Comparison of ENCODE assay signal across 8 cellular contexts in genomic region chr2:8583400-8584173, GRCh38.
DNase-seq lines count a peak whose midpoint lies in the region; ATAC-seq and TF ChIP-seq lines count a peak whose summit lies in the region.

No MANE protein-coding gene starts in this region.

- H3K36me3 ChIP-seq in RWPE2 (ENCODE audit: low read depth) (no peaks in the 10 kb centered on the region), heart right ventricle (no peaks in the 10 kb centered on the region), psoas muscle (ENCODE audit: insufficient read depth in 1 of 2, low read depth in 1 of 2) (no peaks in the 10 kb centered on the region)

- peak overlapping the region; percentile 73 for H3K27ac Mint-ChIP-seq in type B pancreatic cell

- H3K4me1 ChIP-seq in RWPE2 (ENCODE audit: insufficient read depth, poor library complexity, severe bottlenecking) (no peaks in the 10 kb centered on the region), heart right ventricle (peaks cover 2 to 36% (median 21%) of the 10 kb centered on the region in 9 donors), psoas muscle (no peaks in the 10 kb centered on the region)

- no peaks in the 10 kb centered on the region for H3K9me3 Mint-ChIP-seq in type B pancreatic cell

- H3K27me3 ChIP-seq in RWPE2 (ENCODE audit: insufficient read depth, poor library complexity, severe bottlenecking) (no peaks in the 10 kb centered on the region), heart right ventricle (no peaks in the 10 kb centered on the region), psoas muscle (ENCODE audit: insufficient read depth in 3 of 3, low read length in 2 of 3) (no peaks in the 10 kb centered on the region)

- in situ Hi-C loops in ACHN (cut with HindIII; ENCODE audit: low pct_ligation_motif_present, low pct_unique_long_range_greater_than_20kb, low sequenced_read_pairs) = no loop called here

- no peaks in the 10 kb centered on the region for H3K27me3 Mint-ChIP-seq in type B pancreatic cell

- H3K4me3 ChIP-seq in RWPE2 (ENCODE audit: severe bottlenecking) (no peak overlapping the region), heart right ventricle (peak overlapping the region in 6 of 10 donors; percentile 5 to 27 (median 18)), psoas muscle (peak overlapping the region; percentile 13)

- H3K4me1 Mint-ChIP-seq in type B pancreatic cell (ENCODE audit: unreplicated experiment) = peaks cover 33% of the 10 kb centered on the region

- WGBS in heart right ventricle, 2 donors = 36 to 41% methylated on average over 39 of the region's 39 CpGs
- 24 to 46% (median 27%) methylated on average over 27 to 39 of the region's 39 CpGs for WGBS in psoas muscle, 3 donors

- H3K9me3 ChIP-seq in RWPE2 (ENCODE audit: severe bottlenecking) = no peaks in the 10 kb centered on the region
- no peaks in the 10 kb centered on the region for H3K9me3 ChIP-seq in heart right ventricle
- H3K9me3 ChIP-seq in psoas muscle = no peaks in the 10 kb centered on the region

- H3K36me3 Mint-ChIP-seq in type B pancreatic cell = no peaks in the 10 kb centered on the region

- H3K4me3 Mint-ChIP-seq in type B pancreatic cell = peak overlapping the region; percentile 72

- H3K27ac ChIP-seq in RWPE2 (ENCODE audit: poor library complexity, severe bottlenecking) = no peak overlapping the region
- peak overlapping the region in 9 of 10 donors; percentile 36 to 83 (median 57) for H3K27ac ChIP-seq in heart right ventricle
- no peak overlapping the region for H3K27ac ChIP-seq in psoas muscle

- intact Hi-C loops in heart right ventricle (cut with DNase I) (loop anchor here in 5 of 10 donors (5.0 to 10.0 kb wide), 2 partner anchors 91 to 94 kb away; no protein-coding TSS in a partner anchor), psoas muscle (cut with DNase I) (no loop called here)

- peak; percentile 95 for DNase-seq in ACHN
- DNase-seq in GM19240 (ENCODE audit: insufficient read length, low spot score) = peak; percentile 75
- peak; percentile 88 for DNase-seq in RWPE2 (ENCODE audit: low spot score)
- DNase-seq in activated gamma-delta T cell treated with anti-CD3 and anti-CD28 coated beads, Interleukin-2, amount 50 U/mL, for 16 hours (ENCODE audit: low read depth) = peak; percentile 65
- DNase-seq in heart right ventricle = peak; percentile 94 to 95
- DNase-seq in psoas muscle = peak; percentile 85 to 94
- DNase-seq in type B pancreatic cell (ENCODE audit: extremely low spot score, unreplicated experiment) = peak; percentile 90

- no peak for TF ChIP-seq CTCF in RWPE2 (IDR thresholded peaks at IDR 0.05; ENCODE audit: poor library complexity, severe bottlenecking)
- TF ChIP-seq CTCF in heart right ventricle (IDR thresholded peaks at IDR 0.05) = no peak
- no peak for TF ChIP-seq CTCF in psoas muscle (IDR thresholded peaks at IDR 0.05)
- no peak for TF ChIP-seq CTCF in type B pancreatic cell (conservative IDR thresholded peaks at IDR 0.05)

- ATAC-seq in HG03439 (IDR thresholded peaks at IDR 0.05; ENCODE audit: unreplicated experiment) (peak; percentile 84), RWPE2 (ENCODE audit: low read depth) (peak; percentile 93), heart right ventricle (peak; percentile 95 to 99 (median 98)), psoas muscle (peak; percentile 85 to 99 (median 93))

Comparison
In these comparisons a context has a peak if more than half of its experiments do, and no peak if none do; other contexts are left out.
1. H3K27ac ChIP-seq: peak in heart right ventricle (9 of 10); none in RWPE2 (single experiment) and psoas muscle (single experiment).
2. Peak in every context shown above with its lines, with median percentiles within 50 percentile points of each other: DNase-seq and ATAC-seq.